ENCODE assay signal across 8 cellular contexts in the genomic region with DNA sequence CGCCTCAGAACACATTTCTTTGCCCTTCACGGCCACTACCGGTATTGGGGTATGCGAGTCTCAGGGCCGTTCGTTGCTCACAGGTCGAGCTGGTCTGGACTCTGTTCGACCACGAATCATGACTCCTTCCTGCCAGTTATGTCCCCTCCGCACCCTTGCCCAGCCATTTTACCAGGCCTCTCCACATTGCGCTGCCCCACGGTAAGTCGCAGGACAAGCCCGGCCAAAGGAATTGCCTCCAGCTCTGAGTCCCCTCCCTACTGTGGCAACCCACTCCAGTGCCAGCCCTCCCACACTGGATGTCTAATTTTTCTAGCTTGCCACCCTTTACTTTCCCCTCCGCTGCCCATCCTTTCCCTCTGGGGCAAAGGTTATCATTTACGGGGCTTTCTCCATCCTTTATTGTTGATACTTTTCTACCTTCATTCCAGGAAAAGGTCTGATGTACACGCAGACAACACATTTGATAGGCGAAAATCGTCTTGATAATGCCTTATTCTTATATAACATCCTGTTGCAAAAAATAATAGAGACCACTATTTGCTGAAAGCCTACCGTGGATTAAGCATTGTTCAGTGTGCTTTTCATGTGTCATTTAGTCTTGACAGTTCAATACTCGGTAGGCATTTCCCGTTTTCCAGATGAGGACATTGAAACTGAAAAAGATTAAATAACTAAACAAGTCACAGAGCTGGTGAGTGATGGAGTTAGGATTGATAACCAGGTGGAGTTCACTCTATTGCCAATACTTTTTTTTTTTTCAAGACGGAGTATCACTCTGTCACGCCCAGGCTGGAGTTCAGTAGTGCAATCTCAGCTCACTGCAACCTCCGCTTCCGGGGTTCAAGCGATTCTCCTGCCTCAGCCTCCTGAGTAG. TPM values are rescaled to one million over a fixed set of nuclear protein-coding genes. Genes with fewer than 3 reads are reported as not detected.
DNase-seq lines count a peak whose midpoint lies in the region; ATAC-seq and TF ChIP-seq lines count a peak whose summit lies in the region.

No MANE protein-coding gene starts in this region.

- H3K9me3 ChIP-seq in CD4-positive, CD25-positive, alpha-beta regulatory T cell (ENCODE audit: control insufficient read depth in 2 of 2, low read length in 2 of 2), result no peaks in the 10 kb centered on the region
- H3K9me3 ChIP-seq in IMR-90 (ENCODE audit: control insufficient read depth, insufficient read depth, low read length) (no peaks in the 10 kb centered on the region), left ventricle myocardium inferior (replicated peaks) (no peaks in the 10 kb centered on the region)

- peak overlapping the region; percentile 75 for H2BK20ac ChIP-seq in IMR-90 (ENCODE audit: low read depth, low read length)

- peaks cover 15 to 48% (median 33%) of the 10 kb centered on the region in 4 donors for H3K4me1 Mint-ChIP-seq in CD4-positive, CD25-positive, alpha-beta regulatory T cell
- peaks cover 29% of the 10 kb centered on the region for H3K4me1 Mint-ChIP-seq in activated naive CD4-positive, alpha-beta T cell treated with anti-CD3 and anti-CD28 coated beads, Interleukin-2, amount 50 U/mL, for 24 hours

- H3K27me3 ChIP-seq in CD4-positive, CD25-positive, alpha-beta regulatory T cell (ENCODE audit: control insufficient read depth, insufficient read depth, low read length), result no peaks in the 10 kb centered on the region
- H3K27me3 ChIP-seq in IMR-90 (ENCODE audit: control insufficient read depth, insufficient read depth, low read length), result no peaks in the 10 kb centered on the region
- no peaks in the 10 kb centered on the region for H3K27me3 ChIP-seq in left ventricle myocardium inferior (ENCODE audit: low read depth)

- peaks cover 24% of the 10 kb centered on the region for H3K36me3 ChIP-seq in CD4-positive, CD25-positive, alpha-beta regulatory T cell (ENCODE audit: control insufficient read depth, insufficient read depth, low read length)
- H3K36me3 ChIP-seq in IMR-90 (ENCODE audit: control insufficient read depth, insufficient read depth, low read length), result peaks cover 23% of the 10 kb centered on the region
- peaks cover 33% of the 10 kb centered on the region for H3K36me3 ChIP-seq in left ventricle myocardium inferior

- POLR2A ChIA-PET in IMR-90 (lab: Charles Lee; ENCODE audit: unreplicated experiment), result interaction anchor here (0.5 to 1.3 kb wide), 10 partner anchors 10 to 370 kb away, joined by 3 to 6 read pairs (median 3); no protein-coding TSS in a partner anchor

- peaks cover 28% of the 10 kb centered on the region for H3K36me3 Mint-ChIP-seq in CD4-positive, CD25-positive, alpha-beta regulatory T cell
- peaks cover 27% of the 10 kb centered on the region for H3K36me3 Mint-ChIP-seq in activated naive CD4-positive, alpha-beta T cell treated with anti-CD3 and anti-CD28 coated beads, Interleukin-2, amount 50 U/mL, for 24 hours

- H4K5ac ChIP-seq in IMR-90 (ENCODE audit: low read depth, low read length), result peak overlapping the region; percentile 94

- ATAC-seq in CD4-positive, CD25-positive, alpha-beta regulatory T cell (ENCODE audit: low read depth in 2 of 2), result no peak
- ATAC-seq in GM19372 (IDR thresholded peaks at IDR 0.05; ENCODE audit: low read depth, unreplicated experiment) (peak; percentile 8), IMR-90 (ENCODE audit: low read depth) (peak; percentile 4), sciatic nerve (peak; percentile 16)

- peak overlapping the region; percentile 93 to 99 (median 96) for H3K4me3 Mint-ChIP-seq in CD4-positive, CD25-positive, alpha-beta regulatory T cell
- H3K4me3 Mint-ChIP-seq in activated naive CD4-positive, alpha-beta T cell treated with anti-CD3 and anti-CD28 coated beads, Interleukin-2, amount 50 U/mL, for 24 hours, result peak overlapping the region; percentile 99

- 37% methylated on average over 11 of the region's 27 CpGs; no CpG with 5 or more reads in 1 of the 2 experiments for WGBS in IMR-90 (ENCODE audit: extremely low coverage in 2 of 2, insufficient read length in 1 of 2), 2 experiments

- peak overlapping the region; percentile 92 for H2BK120ac ChIP-seq in IMR-90 (ENCODE audit: low read depth, low read length)

- peak overlapping the region; percentile 94 for H3K4me3 ChIP-seq in CD4-positive, CD25-positive, alpha-beta regulatory T cell (ENCODE audit: low read depth, low read length)
- peak overlapping the region; percentile 69 for H3K4me3 ChIP-seq in IMR-90 (ENCODE audit: insufficient read depth, low read depth, low read length)
- peak overlapping the region; percentile 94 for H3K4me3 ChIP-seq in left ventricle myocardium inferior

- H3K9ac ChIP-seq in IMR-90 (ENCODE audit: low read depth, low read length), result peak overlapping the region; percentile 99

- peak overlapping the region; percentile 100 for H2AK9ac ChIP-seq in IMR-90 (replicated peaks; ENCODE audit: low read depth, low read length, poor library complexity)

- peak overlapping the region; percentile 97 to 100 (median 99) for H3K27ac Mint-ChIP-seq in CD4-positive, CD25-positive, alpha-beta regulatory T cell
- H3K27ac Mint-ChIP-seq in activated naive CD4-positive, alpha-beta T cell treated with anti-CD3 and anti-CD28 coated beads, Interleukin-2, amount 50 U/mL, for 24 hours, result peak overlapping the region; percentile 99

- peaks cover 40% of the 10 kb centered on the region for H4K20me1 ChIP-seq in IMR-90 (ENCODE audit: insufficient read depth, low read length)

- peak overlapping the region; percentile 85 for H2BK15ac ChIP-seq in IMR-90 (ENCODE audit: low read depth, low read length)

- peak overlapping the region; percentile 100 for H4K8ac ChIP-seq in IMR-90 (ENCODE audit: low read depth in 2 of 2, low read length in 2 of 2)

- BruUV-seq in IMR-90 (replicated peaks; lab: Mats Ljungman, UMichigan), result TSS peak; percentile 98

- peak overlapping the region; percentile 99 for H3K4ac ChIP-seq in IMR-90 (ENCODE audit: low read depth, low read length)

- H3K18ac ChIP-seq in IMR-90 (ENCODE audit: low read depth, low read length), result peak overlapping the region; percentile 85

- peaks cover 6% of the 10 kb centered on the region for H3K27me3 Mint-ChIP-seq in CD4-positive, CD25-positive, alpha-beta regulatory T cell
- no peaks in the 10 kb centered on the region for H3K27me3 Mint-ChIP-seq in activated naive CD4-positive, alpha-beta T cell treated with anti-CD3 and anti-CD28 coated beads, Interleukin-2, amount 50 U/mL, for 24 hours

- H3K4me1 ChIP-seq in CD4-positive, CD25-positive, alpha-beta regulatory T cell (ENCODE audit: control insufficient read depth, insufficient read depth, low read length, poor library complexity, severe bottlenecking), result peaks cover 40% of the 10 kb centered on the region
- peaks cover 4% of the 10 kb centered on the region for H3K4me1 ChIP-seq in IMR-90 (ENCODE audit: control insufficient read depth, insufficient read depth, low read length)
- H3K4me1 ChIP-seq in left ventricle myocardium inferior, result peaks cover 50% of the 10 kb centered on the region

- TF ChIP-seq RAD21 in IMR-90 (IDR thresholded peaks at IDR 0.05; ENCODE audit: low read length), result no peak

- no peak for DNase-seq in CD4-positive, CD25-positive, alpha-beta regulatory T cell
- DNase-seq in IMR-90 (no peak), left ventricle myocardium inferior (peak; percentile 29), sciatic nerve (ENCODE audit: low spot score) (peak; percentile 66), 8988T (no peak), NCI-H1417 treated with DMSO at 0.1 percent for 48 hours (lab: John Stamatoyannopoulos, UW) (no peak)

- intact Hi-C loops in IMR-90 (cut with micrococcal nuclease), result no loop called here
- intact Hi-C loops in left ventricle myocardium inferior (cut with micrococcal nuclease), result no loop called here
- intact Hi-C loops in sciatic nerve (cut with DNase I), result no loop called here

- dilution Hi-C loops in IMR-90 (cut with HindIII; ENCODE audit: low sequenced_read_pairs, unreplicated experiment), result no loop called here

- peaks cover 4 to 28% of the 10 kb centered on the region in 2 experiments; a peak in 3 of 4 replicates for H3K79me1 ChIP-seq in IMR-90 (ENCODE audit: low read depth in 1 of 2, low read length in 2 of 2)

- peak overlapping the region; percentile 95 for H2BK5ac ChIP-seq in IMR-90 (ENCODE audit: low read depth, low read length, poor library complexity, severe bottlenecking)

- peak overlapping the region; percentile 99 for H4K91ac ChIP-seq in IMR-90 (ENCODE audit: insufficient read depth, low read depth, low read length)

- peak overlapping the region; percentile 84 for H3K4me2 ChIP-seq in IMR-90 (ENCODE audit: low read depth, low read length)

- peak overlapping the region; percentile 94 for H3K27ac ChIP-seq in CD4-positive, CD25-positive, alpha-beta regulatory T cell (ENCODE audit: insufficient read depth, low read length, poor library complexity, severe bottlenecking)
- H3K27ac ChIP-seq in IMR-90 (ENCODE audit: insufficient read depth, low read length) (peak overlapping the region; percentile 98), left ventricle myocardium inferior (replicated peaks) (peak overlapping the region; percentile 94)

- peak overlapping the region; percentile 99 for H3K14ac ChIP-seq in IMR-90 (replicated peaks; ENCODE audit: low read depth, low read length)

- H3K9me1 ChIP-seq in IMR-90 (ENCODE audit: insufficient read depth, low read length), result no peaks in the 10 kb centered on the region; the same call in 1 of the 2 replicates

- CTCF ChIA-PET in IMR-90 (lab: Yijun Ruan, JAX), result interaction anchor here (0.5 to 0.7 kb wide), 2 partner anchors 20 to 554 kb away, joined by 3 read pairs; a partner anchor contains a TSS

- no peak; the same call in 1 of the 2 replicates for TF ChIP-seq POLR2A in IMR-90 (IDR thresholded peaks at IDR 0.05; ENCODE audit: low read depth, low read length)

- in situ Hi-C loops in IMR-90 (cut with MboI; ENCODE audit: low sequenced_read_pairs), result no loop called here

- peak overlapping the region; percentile 93 for H2AFZ ChIP-seq in IMR-90 (replicated peaks; ENCODE audit: low read length, poor library complexity)

- TF ChIP-seq CTCF in IMR-90 (conservative IDR thresholded peaks at IDR 0.05; ENCODE audit: low read depth, low read length) (no peak), left ventricle myocardium inferior (IDR thresholded peaks at IDR 0.05; ENCODE audit: borderline replicate concordance) (no peak)

- H3K23ac ChIP-seq in IMR-90 (ENCODE audit: low read depth, low read length), result peak overlapping the region; percentile 87

- no peaks in the 10 kb centered on the region for H3K9me3 Mint-ChIP-seq in CD4-positive, CD25-positive, alpha-beta regulatory T cell
- H3K9me3 Mint-ChIP-seq in activated naive CD4-positive, alpha-beta T cell treated with anti-CD3 and anti-CD28 coated beads, Interleukin-2, amount 50 U/mL, for 24 hours, result no peaks in the 10 kb centered on the region

- peak overlapping the region; percentile 99 for H3K56ac ChIP-seq in IMR-90 (ENCODE audit: extremely low read depth, insufficient read depth, low read length)

- H2AK5ac ChIP-seq in IMR-90 (ENCODE audit: low read depth, low read length), result peak overlapping the region; percentile 100

RNA-seq across cellular contexts. Expression of a gene that starts 1.0 kb away (rescaled TPM):
- total RNA-seq in CD4-positive, CD25-positive, alpha-beta regulatory T cell, result 167 TPM
- polyA plus RNA-seq in CD4-positive, CD25-positive, alpha-beta regulatory T cell, result 100 to 1,000 TPM; 132 to 156 (median 147) TPM
- total RNA-seq in IMR-90 (2012; rRNA removed), result 118 and 147 TPM in 2 replicates
- polyA plus RNA-seq in IMR-90 (2012; rRNA removed), result 391 and 419 TPM in 2 replicates
- 180 and 209 TPM in 2 replicates for polyA plus RNA-seq in IMR-90 (2012; cell fraction: cytosol; rRNA removed)
- 99.1 and 172 TPM in 2 replicates for polyA plus RNA-seq in IMR-90 (2012; cell fraction: nucleus; rRNA removed; ENCODE audit: low replicate concordance)
- 202 TPM for total RNA-seq in left ventricle myocardium inferior
- total RNA-seq in sciatic nerve, result 172 TPM

RNA-seq across cellular contexts. Expression of a gene that starts 19.5 kb away (rescaled TPM):
- 65.4 TPM for total RNA-seq in CD4-positive, CD25-positive, alpha-beta regulatory T cell
- polyA plus RNA-seq in CD4-positive, CD25-positive, alpha-beta regulatory T cell, result 10 to 100 TPM; 34.0 to 40.7 (median 35.4) TPM
- total RNA-seq in IMR-90 (2012; rRNA removed), result 40.3 and 50.9 TPM in 2 replicates
- 12.2 and 13.8 TPM in 2 replicates for polyA plus RNA-seq in IMR-90 (2012; rRNA removed)
- polyA plus RNA-seq in IMR-90 (2012; cell fraction: cytosol; rRNA removed), result 7.9 and 9.4 TPM in 2 replicates
- 12.3 and 45.6 TPM in 2 replicates for polyA plus RNA-seq in IMR-90 (2012; cell fraction: nucleus; rRNA removed; ENCODE audit: low replicate concordance)
- total RNA-seq in left ventricle myocardium inferior, result 33.4 TPM
- 73.3 TPM for total RNA-seq in sciatic nerve

RNA-seq across cellular contexts. Expression of a gene that starts 41.8 kb away (rescaled TPM):
- 14.2 TPM for total RNA-seq in CD4-positive, CD25-positive, alpha-beta regulatory T cell
- polyA plus RNA-seq in CD4-positive, CD25-positive, alpha-beta regulatory T cell, result 10 to 100 TPM; 37.2 to 39.5 (median 38.8) TPM
- total RNA-seq in IMR-90 (2012; rRNA removed) (49.7 and 59.7 TPM in 2 replicates), left ventricle myocardium inferior (9.7 TPM), sciatic nerve (14.4 TPM)
- 43.9 and 44.6 TPM in 2 replicates for polyA plus RNA-seq in IMR-90 (2012; rRNA removed)
- 33.0 and 37.2 TPM in 2 replicates for polyA plus RNA-seq in IMR-90 (2012; cell fraction: cytosol; rRNA removed)
- 23.4 and 31.8 TPM in 2 replicates for polyA plus RNA-seq in IMR-90 (2012; cell fraction: nucleus; rRNA removed; ENCODE audit: low replicate concordance)

RNA-seq across cellular contexts. Expression of a gene that starts 52.5 kb away (rescaled TPM):
- 44.6 TPM for total RNA-seq in CD4-positive, CD25-positive, alpha-beta regulatory T cell
- 10 to 100 TPM; 60.0 to 81.6 (median 67.0) TPM for polyA plus RNA-seq in CD4-positive, CD25-positive, alpha-beta regulatory T cell
- 15.4 and 27.5 TPM in 2 replicates for total RNA-seq in IMR-90 (2012; rRNA removed)
- polyA plus RNA-seq in IMR-90 (2012; rRNA removed), result 12.9 and 14.5 TPM in 2 replicates
- 3.5 and 3.9 TPM in 2 replicates for polyA plus RNA-seq in IMR-90 (2012; cell fraction: cytosol; rRNA removed)
- 1.6 and 7.7 TPM in 2 replicates for polyA plus RNA-seq in IMR-90 (2012; cell fraction: nucleus; rRNA removed; ENCODE audit: low replicate concordance)
- 36.4 TPM for total RNA-seq in left ventricle myocardium inferior
- 37.3 TPM for total RNA-seq in sciatic nerve

Comparison
In these comparisons a context has a peak if more than half of its experiments do, and no peak if none do; other contexts are left out.
1. ATAC-seq: peak in GM19372 (single experiment), IMR-90 (single experiment) and sciatic nerve (single experiment); none in CD4-positive, CD25-positive, alpha-beta regulatory T cell (0 of 2).
2. DNase-seq: peak in left ventricle myocardium inferior (single experiment) and sciatic nerve (single experiment); none in CD4-positive, CD25-positive, alpha-beta regulatory T cell (0 of 3), IMR-90 (single experiment), 8988T (single experiment) and NCI-H1417 treated with DMSO at 0.1 percent for 48 hours (single experiment).
3. Peak in every context shown above with its lines, with median percentiles within 50 percentile points of each other: H3K27ac ChIP-seq and H3K4me3 ChIP-seq.